In the genomic region with DNA sequence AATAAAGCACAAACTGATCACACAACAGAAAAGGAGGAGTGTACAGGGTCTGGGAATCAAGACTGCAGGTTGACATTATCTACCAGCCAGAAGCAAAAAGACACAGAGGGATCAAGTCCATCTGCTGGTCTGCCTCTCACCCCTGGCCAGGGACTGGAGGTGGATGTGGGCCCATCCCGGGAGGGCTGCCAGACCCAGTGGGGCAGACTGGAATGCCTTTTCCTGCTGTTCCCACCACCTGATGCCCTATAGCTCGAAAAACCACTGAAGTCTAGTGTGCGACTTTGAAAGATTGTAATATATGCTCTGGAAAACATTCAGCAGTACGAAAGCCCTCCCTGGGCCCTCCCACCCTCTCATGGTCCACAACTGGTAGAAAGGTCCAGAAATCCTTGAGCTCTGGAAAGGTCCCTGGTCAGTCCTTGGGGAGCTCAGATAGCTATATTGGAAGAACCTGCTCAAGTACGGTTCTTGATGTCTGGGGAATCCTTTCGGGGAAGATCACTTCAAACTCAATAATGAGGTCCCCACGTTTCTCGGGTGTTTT, we compare ENCODE assay signal across 9 cellular contexts. TPM values are rescaled to one million over a fixed set of nuclear protein-coding genes. Genes with fewer than 3 reads are reported as not detected.
DNase-seq lines count a peak whose midpoint lies in the region; ATAC-seq and TF ChIP-seq lines count a peak whose summit lies in the region.
"Had no signal": no experiment of that assay in that cellular context is flagged by ENCODE, and none has a peak within 500 bp of the region (broad histone marks: within the 10 kb centered on the region; RNA-seq: fewer than 3 reads in every experiment).

No MANE protein-coding gene starts in this region.

- H3K9me3 Mint-ChIP-seq in activated T-helper 1 cell treated with anti-CD3 and anti-CD28 coated beads, Interleukin-12 subunit alpha, Interleukin-12 subunit beta, Interleukin-2, Interleukin-4 antibody, amounts not matched to agents 30 ng/mL and 10 ng/mL and 1 ng/mL, durations not matched to agents 14 hours and 24 hours and 36 hours: no peaks in the 10 kb centered on the region

- TF ChIP-seq CTCF in HCT116 (IDR thresholded peaks at IDR 0.05 in 2 of 3, conservative IDR thresholded peaks at IDR 0.05 in 1 of 3; ENCODE audit: borderline replicate concordance in 1 of 3, insufficient read depth in 1 of 3, low read depth in 2 of 3, low read length in 2 of 3): no peak
- no peak for TF ChIP-seq CTCF in fibroblast of villous mesenchyme (IDR thresholded peaks at IDR 0.05; ENCODE audit: insufficient read depth, low read depth, low read length)

- no peaks in the 10 kb centered on the region for H3K9me3 ChIP-seq in HCT116 (ENCODE audit: control insufficient read depth in 1 of 2, insufficient read depth in 1 of 2, low read depth in 1 of 2, low read length in 2 of 2)
- H3K9me3 ChIP-seq: mucosa of descending colon had no signal

- no peak overlapping the region for H3K27ac Mint-ChIP-seq in activated T-helper 1 cell treated with anti-CD3 and anti-CD28 coated beads, Interleukin-12 subunit alpha, Interleukin-12 subunit beta, Interleukin-2, Interleukin-4 antibody, amounts not matched to agents 30 ng/mL and 10 ng/mL and 1 ng/mL, durations not matched to agents 14 hours and 24 hours and 36 hours

- peaks cover 32% of the 10 kb centered on the region for H3K36me3 Mint-ChIP-seq in activated T-helper 1 cell treated with anti-CD3 and anti-CD28 coated beads, Interleukin-12 subunit alpha, Interleukin-12 subunit beta, Interleukin-2, Interleukin-4 antibody, amounts not matched to agents 30 ng/mL and 10 ng/mL and 1 ng/mL, durations not matched to agents 14 hours and 24 hours and 36 hours (ENCODE audit: low read depth)

- intact Hi-C loops in HCT116 (cut with micrococcal nuclease): no loop called here
- intact Hi-C loops in activated T-helper 1 cell treated with anti-CD3 and anti-CD28 coated beads, Interleukin-12 subunit alpha, Interleukin-12 subunit beta, Interleukin-2, Interleukin-4 antibody, amounts not matched to agents 30 ng/mL and 10 ng/mL and 1 ng/mL, durations not matched to agents 14 hours and 24 hours and 36 hours (cut with micrococcal nuclease): no loop called here

- no peaks in the 10 kb centered on the region for H3K9me2 ChIP-seq in HCT116 (ENCODE audit: insufficient read depth)

- H3K27me3 ChIP-seq in HCT116 (ENCODE audit: insufficient read depth, low read length): no peaks in the 10 kb centered on the region

- DNase-seq in HCT116 (ENCODE audit: low read depth, low spot score) (no peak), fibroblast of villous mesenchyme (ENCODE audit: low read depth) (no peak), skeletal muscle cell (ENCODE audit: low read depth) (no peak), occipital lobe (lab: John Stamatoyannopoulos, UW) (no peak), LoVo (ENCODE audit: low spot score) (no peak), iPS-NIHi7 (ENCODE audit: extremely low spot score) (no peak)
- no peak for DNase-seq in activated T-helper 1 cell treated with anti-CD3 and anti-CD28 coated beads, Interleukin-12 subunit alpha, Interleukin-12 subunit beta, Interleukin-2, Interleukin-4 antibody, amounts not matched to agents 30 ng/mL and 10 ng/mL and 1 ng/mL, durations not matched to agents 14 hours and 24 hours and 36 hours (ENCODE audit: low spot score)

- H3K9ac ChIP-seq in HCT116 (ENCODE audit: low read length): no peak overlapping the region

- RAD21 ChIA-PET in HCT116 (lab: Charles Lee; ENCODE audit: low non-redundant PET in 1 of 2, low total read pairs in 2 of 2, uncharacterized antibody in 2 of 2, unreplicated experiment in 2 of 2): no interaction called here

- H4K20me1 ChIP-seq in HCT116 (ENCODE audit: insufficient read depth): peaks cover 38% of the 10 kb centered on the region; the same call in 1 of the 2 replicates

- H3K79me2 ChIP-seq in HCT116 (ENCODE audit: insufficient read depth, low read length): peaks cover 44% of the 10 kb centered on the region

- no TSS peak for BruUV-seq in HCT116 (replicated peaks; lab: Mats Ljungman, UMichigan)

- TF ChIP-seq RAD21 in HCT116 (IDR thresholded peaks at IDR 0.05; ENCODE audit: low read depth): no peak

- peaks cover 2% of the 10 kb centered on the region for H3K27me3 Mint-ChIP-seq in activated T-helper 1 cell treated with anti-CD3 and anti-CD28 coated beads, Interleukin-12 subunit alpha, Interleukin-12 subunit beta, Interleukin-2, Interleukin-4 antibody, amounts not matched to agents 30 ng/mL and 10 ng/mL and 1 ng/mL, durations not matched to agents 14 hours and 24 hours and 36 hours (ENCODE audit: insufficient read depth)

- peaks cover 7 to 30% of the 10 kb centered on the region in 2 experiments; a peak in 3 of 4 replicates for H3K36me3 ChIP-seq in HCT116 (ENCODE audit: control insufficient read depth in 1 of 2, insufficient read depth in 2 of 2, low read length in 2 of 2)

- no peak for ATAC-seq in HCT116
- no peak for ATAC-seq in HG03280 (IDR thresholded peaks at IDR 0.05; ENCODE audit: unreplicated experiment)
- ATAC-seq: mucosa of descending colon had no signal

- H3K4me1 Mint-ChIP-seq in activated T-helper 1 cell treated with anti-CD3 and anti-CD28 coated beads, Interleukin-12 subunit alpha, Interleukin-12 subunit beta, Interleukin-2, Interleukin-4 antibody, amounts not matched to agents 30 ng/mL and 10 ng/mL and 1 ng/mL, durations not matched to agents 14 hours and 24 hours and 36 hours (ENCODE audit: low read depth): peaks cover 54% of the 10 kb centered on the region

- CTCF ChIA-PET in HCT116 (lab: Charles Lee): no interaction called here

- no peak overlapping the region; the same call in 1 of the 2 replicates for H3K27ac ChIP-seq in HCT116 (ENCODE audit: low read depth, low read length)

- no peak for TF ChIP-seq POLR2A in HCT116 (IDR thresholded peaks at IDR 0.05; ENCODE audit: borderline replicate concordance, extremely low read depth, insufficient read depth, insufficient read length)

- H3K4me3 ChIP-seq in HCT116 (replicated peaks in 1 of 2; ENCODE audit: low read depth in 1 of 2, low read length in 2 of 2) (0 out of 4 replicates have a peak overlapping the region, but pooled peaks of 1 of the 2 experiments have one; percentile 90), fibroblast of villous mesenchyme (ENCODE audit: low read depth, low read length) (peak overlapping the region; percentile 93), skeletal muscle cell (ENCODE audit: low read depth, low read length) (peak overlapping the region; percentile 90)
- H3K4me3 ChIP-seq: mucosa of descending colon had no signal

- 0 out of 2 replicates have a peak overlapping the region, but pooled peaks have one; percentile 22 for H3K4me2 ChIP-seq in HCT116 (ENCODE audit: low read length)

- POLR2A ChIA-PET in HCT116 (lab: Charles Lee): no interaction called here

- peak overlapping the region; percentile 91 for H3K4me3 Mint-ChIP-seq in activated T-helper 1 cell treated with anti-CD3 and anti-CD28 coated beads, Interleukin-12 subunit alpha, Interleukin-12 subunit beta, Interleukin-2, Interleukin-4 antibody, amounts not matched to agents 30 ng/mL and 10 ng/mL and 1 ng/mL, durations not matched to agents 14 hours and 24 hours and 36 hours

- peaks cover 48 to 83% of the 10 kb centered on the region in 2 experiments for H3K4me1 ChIP-seq in HCT116 (ENCODE audit: control insufficient read depth in 1 of 2, insufficient read depth in 2 of 2, low read length in 2 of 2)

- H2AFZ ChIP-seq in HCT116 (ENCODE audit: low read depth, low read length, poor library complexity, severe bottlenecking): no peak overlapping the region

TF ChIP-seq in HCT116, 20 proteins besides CTCF, POLR2A, EP300 and RAD21:
- TF ChIP-seq SIN3A (IDR thresholded peaks at IDR 0.05; ENCODE audit: low read depth) (no peak), FOSL1 (IDR thresholded peaks at IDR 0.05; ENCODE audit: low read depth) (no peak), JUND (IDR thresholded peaks at IDR 0.05) (no peak)

RNA-seq across cellular contexts. Expression of gene DNAJB1, which starts 2.6 kb away (rescaled TPM):
- total RNA-seq in HCT116 (2021; ENCODE audit: unreplicated experiment): 175 TPM
- 129 and 139 TPM in 2 replicates for polyA plus RNA-seq in HCT116 (2012)
- 104 and 120 TPM in 2 replicates for total RNA-seq in activated T-helper 1 cell treated with anti-CD3 and anti-CD28 coated beads, Interleukin-12 subunit alpha, Interleukin-12 subunit beta, Interleukin-2, Interleukin-4 antibody, amounts not matched to agents 30 ng/mL and 10 ng/mL and 1 ng/mL, durations not matched to agents 14 hours and 24 hours and 36 hours
- total RNA-seq in fibroblast of villous mesenchyme: 78.0 and 99.3 TPM in 2 replicates
- total RNA-seq in occipital lobe: 33.5 TPM

RNA-seq across cellular contexts. Expression of gene TECR, which starts 13.8 kb away (rescaled TPM):
- total RNA-seq in HCT116 (2021; ENCODE audit: unreplicated experiment) (232 TPM), fibroblast of villous mesenchyme (27.4 and 32.0 TPM in 2 replicates), occipital lobe (12.8 TPM)
- 305 and 352 TPM in 2 replicates for polyA plus RNA-seq in HCT116 (2012)
- total RNA-seq in activated T-helper 1 cell treated with anti-CD3 and anti-CD28 coated beads, Interleukin-12 subunit alpha, Interleukin-12 subunit beta, Interleukin-2, Interleukin-4 antibody, amounts not matched to agents 30 ng/mL and 10 ng/mL and 1 ng/mL, durations not matched to agents 14 hours and 24 hours and 36 hours: 110 and 120 TPM in 2 replicates

RNA-seq across cellular contexts. Expression of gene GIPC1, which starts 19.6 kb away (rescaled TPM):
- total RNA-seq in HCT116 (2021; ENCODE audit: unreplicated experiment) (103 TPM), fibroblast of villous mesenchyme (155 and 169 TPM in 2 replicates), occipital lobe (28.4 TPM)
- polyA plus RNA-seq in HCT116 (2012): 112 and 135 TPM in 2 replicates
- 42.9 and 43.7 TPM in 2 replicates for total RNA-seq in activated T-helper 1 cell treated with anti-CD3 and anti-CD28 coated beads, Interleukin-12 subunit alpha, Interleukin-12 subunit beta, Interleukin-2, Interleukin-4 antibody, amounts not matched to agents 30 ng/mL and 10 ng/mL and 1 ng/mL, durations not matched to agents 14 hours and 24 hours and 36 hours

RNA-seq across cellular contexts. Expression of gene PTGER1, which starts 40.4 kb away (rescaled TPM):
- total RNA-seq in HCT116 (2021; ENCODE audit: unreplicated experiment): 1.1 TPM
- 0.47 and 0.55 TPM in 2 replicates for polyA plus RNA-seq in HCT116 (2012)
- total RNA-seq in activated T-helper 1 cell treated with anti-CD3 and anti-CD28 coated beads, Interleukin-12 subunit alpha, Interleukin-12 subunit beta, Interleukin-2, Interleukin-4 antibody, amounts not matched to agents 30 ng/mL and 10 ng/mL and 1 ng/mL, durations not matched to agents 14 hours and 24 hours and 36 hours: 0.44 and 0.78 TPM in 2 replicates
- 2.6 and 3.9 TPM in 2 replicates for total RNA-seq in fibroblast of villous mesenchyme
- total RNA-seq in occipital lobe: not detected

RNA-seq across cellular contexts. Expression of gene NDUFB7, which starts 56.3 kb away (rescaled TPM):
- total RNA-seq in HCT116 (2021; ENCODE audit: unreplicated experiment) (167 TPM), fibroblast of villous mesenchyme (216 and 357 TPM in 2 replicates), occipital lobe (102 TPM)
- 214 and 236 TPM in 2 replicates for polyA plus RNA-seq in HCT116 (2012)
- total RNA-seq in activated T-helper 1 cell treated with anti-CD3 and anti-CD28 coated beads, Interleukin-12 subunit alpha, Interleukin-12 subunit beta, Interleukin-2, Interleukin-4 antibody, amounts not matched to agents 30 ng/mL and 10 ng/mL and 1 ng/mL, durations not matched to agents 14 hours and 24 hours and 36 hours: 131 and 133 TPM in 2 replicates
